ENCODE assay signal across 8 cellular contexts in the genomic region with DNA sequence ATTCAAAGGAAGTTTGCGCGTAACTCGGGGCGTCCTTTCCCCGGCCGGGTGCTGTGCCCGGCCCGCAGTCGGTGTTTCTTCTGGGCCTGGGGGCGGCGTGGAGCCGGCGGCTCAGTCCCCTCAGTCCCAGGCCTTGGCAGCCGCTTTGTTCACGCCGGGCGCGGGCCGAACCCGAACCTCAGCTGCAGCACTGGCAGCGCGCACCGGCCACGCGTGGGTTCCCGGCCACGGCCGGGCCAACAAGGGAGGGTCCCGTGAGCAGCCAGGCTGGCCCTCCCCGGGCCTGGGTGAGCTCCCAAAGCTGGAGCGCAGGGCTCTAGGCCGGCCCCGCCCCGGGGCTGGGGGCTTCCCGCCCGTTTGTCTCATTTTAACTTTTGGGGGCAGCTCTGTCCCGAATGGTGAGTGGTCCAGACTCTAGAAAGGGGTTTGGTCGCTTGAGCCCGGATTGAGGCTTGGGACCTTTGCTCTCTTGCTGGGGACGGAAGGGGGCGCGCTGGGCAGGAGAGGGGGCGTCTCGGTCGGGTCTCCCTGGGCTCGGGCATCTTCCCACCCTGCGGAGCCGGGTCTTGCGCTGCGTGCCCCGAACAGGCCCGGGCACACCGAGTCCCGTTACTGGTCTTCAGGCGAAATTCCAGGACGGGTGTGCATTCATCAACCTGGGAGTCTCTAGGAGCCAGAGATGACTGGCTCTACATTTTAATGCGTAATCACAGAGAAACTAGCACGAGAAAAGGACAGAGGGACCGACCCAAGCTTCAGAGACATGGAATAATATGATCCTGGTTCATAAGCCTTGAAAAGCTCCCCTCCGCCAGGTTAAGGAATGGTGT.
A peak's percentile ranks its signal among the peaks of the same experiment; 100 is the strongest.
DNase-seq lines count a peak whose midpoint lies in the region; ATAC-seq and TF ChIP-seq lines count a peak whose summit lies in the region.

No MANE protein-coding gene starts in this region.

- H3K79me2 ChIP-seq in OCI-LY7 (ENCODE audit: insufficient read depth, low read depth, low read length): no peaks in the 10 kb centered on the region

- H3K4me1 ChIP-seq in OCI-LY7 (ENCODE audit: insufficient read depth, low read length, poor library complexity, severe bottlenecking) (no peaks in the 10 kb centered on the region), right lobe of liver (peaks cover 0 to 5% (median 0%) of the 10 kb centered on the region in 4 donors), suprapubic skin (peaks cover 57% of the 10 kb centered on the region)

- peak overlapping the region; percentile 69; the same call in 1 of the 2 replicates for H2AFZ ChIP-seq in OCI-LY7 (ENCODE audit: low read length)

- no TSS peak for BruUV-seq in OCI-LY7 (replicated peaks; lab: Mats Ljungman, UMichigan)

- TF ChIP-seq POLR2A in right lobe of liver (IDR thresholded peaks at IDR 0.05) (no peak), suprapubic skin (IDR thresholded peaks at IDR 0.05) (no peak)

- CTCF ChIA-PET in OCI-LY7 (lab: Charles Lee; ENCODE audit: unreplicated experiment): no interaction called here

- 18% methylated on average over 13 of the region's 60 CpGs for WGBS in right lobe of liver (ENCODE audit: insufficient coverage, low coverage, low lambda C conversion rate, missing lambda C conversion rate)
- WGBS in suprapubic skin: 7% methylated on average over 46 of the region's 60 CpGs

- intact Hi-C loops in OCI-LY7 (cut with micrococcal nuclease; ENCODE audit: unreplicated experiment): no loop called here
- intact Hi-C loops in right lobe of liver (cut with DNase I): no loop called here

- ATAC-seq in GM18498 (IDR thresholded peaks at IDR 0.05; ENCODE audit: unreplicated experiment): peak; percentile 9
- peak in 3 of 4 donors; percentile 12 to 13 (median 12) for ATAC-seq in right lobe of liver

- H3K36me3 ChIP-seq in OCI-LY7 (ENCODE audit: insufficient read depth, low read length) (no peaks in the 10 kb centered on the region), right lobe of liver (no peaks in the 10 kb centered on the region), suprapubic skin (no peaks in the 10 kb centered on the region)

- no peaks in the 10 kb centered on the region for H3K27me3 ChIP-seq in right lobe of liver
- no peaks in the 10 kb centered on the region for H3K27me3 ChIP-seq in suprapubic skin

- POLR2A ChIA-PET in OCI-LY7 (lab: Charles Lee): interaction anchor here (1.0 to 1.5 kb wide), 3 partner anchors 11 to 16 kb away, joined by 3 to 8 read pairs (median 5); no protein-coding TSS in a partner anchor

- H3K9me3 ChIP-seq in OCI-LY7 (ENCODE audit: low read length) (no peaks in the 10 kb centered on the region), right lobe of liver (no peaks in the 10 kb centered on the region), suprapubic skin (no peaks in the 10 kb centered on the region)

- H3K27ac ChIP-seq in OCI-LY7 (ENCODE audit: low read depth, low read length, poor library complexity, severe bottlenecking) (no peak overlapping the region), coronary artery (peak overlapping the region; percentile 95 to 98), right lobe of liver (peak overlapping the region; percentile 66 to 88 (median 70)), suprapubic skin (peak overlapping the region; percentile 95)

- peak overlapping the region; percentile 90 for H3K4me2 ChIP-seq in OCI-LY7 (ENCODE audit: low read length)

- no peaks in the 10 kb centered on the region for H4K20me1 ChIP-seq in OCI-LY7 (ENCODE audit: insufficient read depth, low read length)

- no peak for DNase-seq in OCI-LY7 (ENCODE audit: low spot score)
- peak; percentile 81 for DNase-seq in coronary artery (ENCODE audit: low spot score)
- DNase-seq in right lobe of liver: peak; percentile 31 to 59 (median 48)
- peak; percentile 78 to 83 for DNase-seq in suprapubic skin (ENCODE audit: low spot score in 2 of 2)
- DNase-seq in GM10266 (ENCODE audit: extremely low spot score): no peak
- DNase-seq in DMS153 treated with DMSO at 0.1 percent for 48 hours (lab: John Stamatoyannopoulos, UW; ENCODE audit: unreplicated experiment): no peak
- DNase-seq in HCEC 1CT: no peak

- no peak for TF ChIP-seq EP300 in suprapubic skin (IDR thresholded peaks at IDR 0.05)

- no peaks in the 10 kb centered on the region for H3K9me2 ChIP-seq in OCI-LY7 (ENCODE audit: insufficient read depth, low read length)

- peak overlapping the region; percentile 68 for H3K4me3 ChIP-seq in OCI-LY7 (ENCODE audit: low read depth, low read length, poor library complexity, severe bottlenecking)
- peak overlapping the region; percentile 75 for H3K4me3 ChIP-seq in coronary artery
- H3K4me3 ChIP-seq in right lobe of liver: peak overlapping the region; percentile 58 to 75 (median 71)
- peak overlapping the region; percentile 78 for H3K4me3 ChIP-seq in suprapubic skin

- TF ChIP-seq CTCF in OCI-LY7 (conservative IDR thresholded peaks at IDR 0.05; ENCODE audit: low read length): no peak
- no peak for TF ChIP-seq CTCF in coronary artery (IDR thresholded peaks at IDR 0.05)
- no peak for TF ChIP-seq CTCF in right lobe of liver (IDR thresholded peaks at IDR 0.05)
- no peak for TF ChIP-seq CTCF in suprapubic skin (IDR thresholded peaks at IDR 0.05)
- TF ChIP-seq CTCF in GM10266 (IDR thresholded peaks at IDR 0.05; ENCODE audit: control insufficient read depth, insufficient read depth, low read depth, missing control alignments): no peak

Comparison
In these comparisons a context has a peak if more than half of its experiments do, and no peak if none do; other contexts are left out.
1. DNase-seq: peak in coronary artery (single experiment), right lobe of liver (3 of 3) and suprapubic skin (2 of 2); none in OCI-LY7 (single experiment), GM10266 (single experiment), DMS153 treated with DMSO at 0.1 percent for 48 hours (single experiment) and HCEC 1CT (single experiment).
2. Peak in every context shown above with its lines, with median percentiles within 50 percentile points of each other: H3K4me3 ChIP-seq.